Comparison of ENCODE assay signal across 8 cellular contexts in the genomic region with DNA sequence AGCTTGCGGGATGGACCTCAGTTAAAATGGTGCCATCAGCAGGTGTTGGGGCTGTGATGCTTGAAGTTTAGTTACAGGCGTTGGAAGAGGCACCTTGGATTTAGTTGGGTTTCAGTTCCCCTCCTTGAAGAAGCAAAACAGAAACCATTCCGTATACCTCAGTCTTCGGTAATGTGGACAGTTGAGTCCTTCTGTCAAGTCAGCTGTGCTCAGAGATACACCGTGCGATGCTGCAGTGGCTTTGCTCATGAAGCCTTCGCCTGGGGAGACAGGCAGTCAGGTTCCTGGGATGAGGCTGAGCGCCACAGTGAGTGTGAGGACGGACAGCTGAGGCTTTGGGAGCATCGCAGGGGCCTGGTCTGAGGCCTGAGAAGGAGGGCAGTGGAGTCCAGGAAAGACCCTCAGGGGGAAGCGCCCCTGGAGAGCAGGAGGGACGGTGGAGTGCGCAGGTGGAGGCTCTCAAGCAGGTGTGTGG. TPM values are rescaled to one million over a fixed set of nuclear protein-coding genes. Genes with fewer than 3 reads are reported as not detected.
A peak's percentile ranks its signal among the peaks of the same experiment; 100 is the strongest.
DNase-seq lines count a peak whose midpoint lies in the region; ATAC-seq and TF ChIP-seq lines count a peak whose summit lies in the region.

No MANE protein-coding gene starts in this region.

- peak overlapping the region; percentile 59 for H3K4me3 Mint-ChIP-seq in activated T-cell treated with anti-CD3 and anti-CD28 coated beads, Interleukin-2, amount 50 U/mL, for 4 hours
- no peak overlapping the region for H3K4me3 Mint-ChIP-seq in Calu3 (ENCODE audit: low read depth, unreplicated experiment)

- CTCF ChIA-PET in HCT116 (lab: Charles Lee) = no interaction called here
- CTCF ChIA-PET in Calu3 (lab: Charles Lee) = no interaction called here

- no peaks in the 10 kb centered on the region for H3K4me1 ChIP-seq in HCT116 (ENCODE audit: control insufficient read depth in 1 of 2, insufficient read depth in 2 of 2, low read length in 2 of 2)
- peaks cover 4% of the 10 kb centered on the region for H3K4me1 ChIP-seq in lower lobe of right lung

- peaks cover 29% of the 10 kb centered on the region; the same call in 1 of the 2 replicates for H4K20me1 ChIP-seq in HCT116 (ENCODE audit: insufficient read depth)

- H3K27me3 Mint-ChIP-seq in activated T-cell treated with anti-CD3 and anti-CD28 coated beads, Interleukin-2, amount 50 U/mL, for 4 hours (ENCODE audit: low read depth) = no peaks in the 10 kb centered on the region
- peaks cover 14% of the 10 kb centered on the region for H3K27me3 Mint-ChIP-seq in Calu3 (ENCODE audit: unreplicated experiment)

- peaks cover 31% of the 10 kb centered on the region for H3K36me3 Mint-ChIP-seq in activated T-cell treated with anti-CD3 and anti-CD28 coated beads, Interleukin-2, amount 50 U/mL, for 4 hours (ENCODE audit: insufficient read depth)
- peaks cover 48% of the 10 kb centered on the region for H3K36me3 Mint-ChIP-seq in Calu3 (ENCODE audit: insufficient read depth, unreplicated experiment)

- RAD21 ChIA-PET in HCT116 (lab: Charles Lee; ENCODE audit: low non-redundant PET in 1 of 2, low total read pairs in 2 of 2, uncharacterized antibody in 2 of 2, unreplicated experiment in 2 of 2) = no interaction called here

- H3K4me3 ChIP-seq in HCT116 (replicated peaks in 1 of 2; ENCODE audit: low read depth in 1 of 2, low read length in 2 of 2) = no peak overlapping the region
- H3K4me3 ChIP-seq in NB4 (ENCODE audit: low read depth, low read length) = no peak overlapping the region
- H3K4me3 ChIP-seq in lower lobe of right lung = no peak overlapping the region

- POLR2A ChIA-PET in HCT116 (lab: Charles Lee) = no interaction called here

- H3K27me3 ChIP-seq in HCT116 (ENCODE audit: insufficient read depth, low read length) (no peaks in the 10 kb centered on the region), lower lobe of right lung (ENCODE audit: low read depth) (no peaks in the 10 kb centered on the region)

- no peak for TF ChIP-seq RAD21 in HCT116 (IDR thresholded peaks at IDR 0.05; ENCODE audit: low read depth)

- no peak for DNase-seq in activated T-cell treated with anti-CD3 and anti-CD28 coated beads, Interleukin-2, amount 50 U/mL, for 4 hours
- no peak for DNase-seq in activated T-cell treated with anti-CD3 and anti-CD28 coated beads, Interleukin-2, amount 50 U/mL, for 1 hour
- DNase-seq in HCT116 (ENCODE audit: low read depth, low spot score) (no peak), NB4 (ENCODE audit: low read depth) (peak; percentile 53), retina (peak; percentile 24), NCI-H1105 (lab: John Stamatoyannopoulos, UW) (no peak), Calu3 (no peak), lower lobe of right lung (no peak)

- BruUV-seq in HCT116 (replicated peaks; lab: Mats Ljungman, UMichigan) = no TSS peak
- no TSS peak for BruUV-seq in Calu3 (replicated peaks; lab: Mats Ljungman, UMichigan)

- peaks cover 30 to 35% of the 10 kb centered on the region in 2 experiments for H3K36me3 ChIP-seq in HCT116 (ENCODE audit: control insufficient read depth in 1 of 2, insufficient read depth in 2 of 2, low read length in 2 of 2)
- peaks cover 32% of the 10 kb centered on the region for H3K36me3 ChIP-seq in lower lobe of right lung

- H3K27ac ChIP-seq in HCT116 (ENCODE audit: low read depth, low read length) (no peak overlapping the region), lower lobe of right lung (no peak overlapping the region)

- intact Hi-C loops in HCT116 (cut with micrococcal nuclease) (no loop called here), Calu3 (cut with micrococcal nuclease; ENCODE audit: unreplicated experiment) (loop anchor here (10.0 kb wide), 1 partner anchor 1664 kb away; no protein-coding TSS in a partner anchor), lower lobe of right lung (cut with DNase I) (no loop called here)

- H3K79me2 ChIP-seq in HCT116 (ENCODE audit: insufficient read depth, low read length) = peaks cover 27% of the 10 kb centered on the region

- H3K9me3 Mint-ChIP-seq in activated T-cell treated with anti-CD3 and anti-CD28 coated beads, Interleukin-2, amount 50 U/mL, for 4 hours = no peaks in the 10 kb centered on the region
- H3K9me3 Mint-ChIP-seq in Calu3 (ENCODE audit: low read depth, unreplicated experiment) = peaks cover 5% of the 10 kb centered on the region

- no peaks in the 10 kb centered on the region for H3K9me2 ChIP-seq in HCT116 (ENCODE audit: insufficient read depth)

- H3K9me3 ChIP-seq in HCT116 (ENCODE audit: control insufficient read depth in 1 of 2, insufficient read depth in 1 of 2, low read depth in 1 of 2, low read length in 2 of 2) = no peaks in the 10 kb centered on the region
- no peaks in the 10 kb centered on the region for H3K9me3 ChIP-seq in lower lobe of right lung

- no peak overlapping the region for H3K9ac ChIP-seq in HCT116 (ENCODE audit: low read length)

- H3K27ac Mint-ChIP-seq in Calu3 (ENCODE audit: unreplicated experiment) = no peak overlapping the region

- no peak for TF ChIP-seq CTCF in HCT116 (IDR thresholded peaks at IDR 0.05 in 2 of 3, conservative IDR thresholded peaks at IDR 0.05 in 1 of 3; ENCODE audit: borderline replicate concordance in 1 of 3, insufficient read depth in 1 of 3, low read depth in 2 of 3, low read length in 2 of 3)
- no peak for TF ChIP-seq CTCF in NB4 (IDR thresholded peaks at IDR 0.05; ENCODE audit: low read depth, low read length)
- TF ChIP-seq CTCF in Calu3 (IDR thresholded peaks at IDR 0.05; ENCODE audit: unreplicated experiment) = no peak
- TF ChIP-seq CTCF in lower lobe of right lung (IDR thresholded peaks at IDR 0.05) = no peak

- TF ChIP-seq POLR2A in HCT116 (IDR thresholded peaks at IDR 0.05; ENCODE audit: borderline replicate concordance, extremely low read depth, insufficient read depth, insufficient read length) = no peak
- no peak for TF ChIP-seq POLR2A in NB4 (IDR thresholded peaks at IDR 0.05; ENCODE audit: extremely low read depth, insufficient read length)

- ATAC-seq in activated T-cell treated with anti-CD3 and anti-CD28 coated beads, Interleukin-2, amount 50 U/mL, for 4 hours = peak; percentile 8 to 15
- ATAC-seq in HCT116 (peak; percentile 33), lower lobe of right lung (no peak)

- H3K4me1 Mint-ChIP-seq in activated T-cell treated with anti-CD3 and anti-CD28 coated beads, Interleukin-2, amount 50 U/mL, for 4 hours (ENCODE audit: low read depth) = peaks cover 56% of the 10 kb centered on the region
- H3K4me1 Mint-ChIP-seq in Calu3 (ENCODE audit: low read depth, unreplicated experiment) = peaks cover 34% of the 10 kb centered on the region

- H2AFZ ChIP-seq in HCT116 (ENCODE audit: low read depth, low read length, poor library complexity, severe bottlenecking) = no peak overlapping the region

- no peak overlapping the region for H3K4me2 ChIP-seq in HCT116 (ENCODE audit: low read length)

TF ChIP-seq in HCT116, 20 proteins besides CTCF, POLR2A, EP300 and RAD21:
- TF ChIP-seq FOSL1 (IDR thresholded peaks at IDR 0.05; ENCODE audit: low read depth) (no peak), TCF7L2 (IDR thresholded peaks at IDR 0.05; ENCODE audit: borderline replicate concordance, extremely low read depth, insufficient read depth, insufficient read length) (no peak), YY1 (IDR thresholded peaks at IDR 0.05; ENCODE audit: extremely low read depth, insufficient replicate concordance, low read depth, low read length) (no peak), JUND (IDR thresholded peaks at IDR 0.05) (no peak), SP1 (IDR thresholded peaks at IDR 0.05; ENCODE audit: low read depth) (no peak), EZH2phosphoT487 (IDR thresholded peaks at IDR 0.05; ENCODE audit: borderline replicate concordance) (no peak), ELF1 (IDR thresholded peaks at IDR 0.05; ENCODE audit: borderline replicate concordance, low read depth) (no peak), ZFX (IDR thresholded peaks at IDR 0.05) (no peak), EZH2 (IDR thresholded peaks at IDR 0.05) (no peak)
- TF ChIP-seq, protein P1, sequence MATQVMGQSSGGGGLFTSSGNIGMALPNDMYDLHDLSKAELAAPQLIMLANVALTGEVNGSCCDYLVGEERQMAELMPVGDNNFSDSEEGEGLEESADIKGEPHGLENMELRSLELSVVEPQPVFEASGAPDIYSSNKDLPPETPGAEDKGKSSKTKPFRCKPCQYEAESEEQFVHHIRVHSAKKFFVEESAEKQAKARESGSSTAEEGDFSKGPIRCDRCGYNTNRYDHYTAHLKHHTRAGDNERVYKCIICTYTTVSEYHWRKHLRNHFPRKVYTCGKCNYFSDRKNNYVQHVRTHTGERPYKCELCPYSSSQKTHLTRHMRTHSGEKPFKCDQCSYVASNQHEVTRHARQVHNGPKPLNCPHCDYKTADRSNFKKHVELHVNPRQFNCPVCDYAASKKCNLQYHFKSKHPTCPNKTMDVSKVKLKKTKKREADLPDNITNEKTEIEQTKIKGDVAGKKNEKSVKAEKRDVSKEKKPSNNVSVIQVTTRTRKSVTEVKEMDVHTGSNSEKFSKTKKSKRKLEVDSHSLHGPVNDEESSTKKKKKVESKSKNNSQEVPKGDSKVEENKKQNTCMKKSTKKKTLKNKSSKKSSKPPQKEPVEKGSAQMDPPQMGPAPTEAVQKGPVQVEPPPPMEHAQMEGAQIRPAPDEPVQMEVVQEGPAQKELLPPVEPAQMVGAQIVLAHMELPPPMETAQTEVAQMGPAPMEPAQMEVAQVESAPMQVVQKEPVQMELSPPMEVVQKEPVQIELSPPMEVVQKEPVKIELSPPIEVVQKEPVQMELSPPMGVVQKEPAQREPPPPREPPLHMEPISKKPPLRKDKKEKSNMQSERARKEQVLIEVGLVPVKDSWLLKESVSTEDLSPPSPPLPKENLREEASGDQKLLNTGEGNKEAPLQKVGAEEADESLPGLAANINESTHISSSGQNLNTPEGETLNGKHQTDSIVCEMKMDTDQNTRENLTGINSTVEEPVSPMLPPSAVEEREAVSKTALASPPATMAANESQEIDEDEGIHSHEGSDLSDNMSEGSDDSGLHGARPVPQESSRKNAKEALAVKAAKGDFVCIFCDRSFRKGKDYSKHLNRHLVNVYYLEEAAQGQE (IDR thresholded peaks at IDR 0.05; ENCODE audit: low read depth) = no peak

RNA-seq across cellular contexts. Expression of gene RAN, which starts 7.4 kb away (rescaled TPM):
- 1,000 to 10,000 TPM; 2,485 to 2,586 (median 2,511) TPM for total RNA-seq in activated T-cell treated with anti-CD3 and anti-CD28 coated beads, Interleukin-2, amount 50 U/mL, for 4 hours
- 1,420 TPM for total RNA-seq in HCT116 (2021; ENCODE audit: unreplicated experiment)
- 1,293 and 1,596 TPM in 2 replicates for polyA plus RNA-seq in HCT116 (2012)
- total RNA-seq in Calu3 (2022) = 1,463 and 1,538 TPM in 2 replicates
- 300 TPM for total RNA-seq in lower lobe of right lung

RNA-seq across cellular contexts. Expression of gene STX2, which starts 40.2 kb away (rescaled TPM):
- 10 to 100 TPM; 12.2 to 13.4 (median 12.7) TPM for total RNA-seq in activated T-cell treated with anti-CD3 and anti-CD28 coated beads, Interleukin-2, amount 50 U/mL, for 4 hours
- total RNA-seq in HCT116 (2021; ENCODE audit: unreplicated experiment) (19.2 TPM), Calu3 (2022) (21.0 and 26.7 TPM in 2 replicates), lower lobe of right lung (24.6 TPM)
- polyA plus RNA-seq in HCT116 (2012) = 8.7 and 11.7 TPM in 2 replicates

Comparison
In these comparisons a context has a peak if more than half of its experiments do, and no peak if none do; other contexts are left out.
1. ATAC-seq: peak in activated T-cell treated with anti-CD3 and anti-CD28 coated beads, Interleukin-2, amount 50 U/mL, for 4 hours (2 of 2) and HCT116 (single experiment); none in lower lobe of right lung (0 of 2).
2. DNase-seq: peak in NB4 (single experiment) and retina (single experiment); none in activated T-cell treated with anti-CD3 and anti-CD28 coated beads, Interleukin-2, amount 50 U/mL, for 4 hours (single experiment), activated T-cell treated with anti-CD3 and anti-CD28 coated beads, Interleukin-2, amount 50 U/mL, for 1 hour (single experiment), HCT116 (single experiment), NCI-H1105 (single experiment), Calu3 (single experiment) and lower lobe of right lung (single experiment).